8 cellular contexts compared by ENCODE assay signal in genomic region chr1:156498447-156499193, GRCh38. TPM values are rescaled to one million over a fixed set of nuclear protein-coding genes. Genes with fewer than 3 reads are reported as not detected.
DNase-seq lines count a peak whose midpoint lies in the region; ATAC-seq and TF ChIP-seq lines count a peak whose summit lies in the region.

No MANE protein-coding gene starts in this region.

- in situ Hi-C loops in GM13976 (cut with MboI; ENCODE audit: low sequenced_read_pairs, unreplicated experiment): no loop called here

- DNase-seq in activated CD4-positive, alpha-beta T cell treated with anti-CD3 and anti-CD28 coated beads, Interleukin-2, amount 10 ng/mL, durations not matched to agents 24 days and 14 days: no peak
- DNase-seq in activated CD4-positive, alpha-beta T cell treated with anti-CD3 and anti-CD28 coated beads for 48 hours: no peak
- no peak for DNase-seq in activated T-cell treated with anti-CD3 and anti-CD28 coated beads, Interleukin-2, amount 50 U/mL, for 72 hours
- peak; percentile 77 for DNase-seq in left cardiac atrium
- DNase-seq in sciatic nerve (ENCODE audit: low spot score): peak; percentile 80
- DNase-seq in GM13976 (ENCODE audit: low spot score): no peak
- no peak for DNase-seq in NCI-H2107 treated with DMSO at 0.1 percent for 48 hours (lab: John Stamatoyannopoulos, UW; ENCODE audit: unreplicated experiment)
- no peak for DNase-seq in GM10266 (ENCODE audit: extremely low spot score)

- no peaks in the 10 kb centered on the region for H3K27me3 Mint-ChIP-seq in activated CD4-positive, alpha-beta T cell treated with anti-CD3 and anti-CD28 coated beads, Interleukin-2, amount 10 ng/mL, durations not matched to agents 24 days and 14 days
- H3K27me3 Mint-ChIP-seq in activated T-cell treated with anti-CD3 and anti-CD28 coated beads, Interleukin-2, amount 50 U/mL, for 72 hours (ENCODE audit: low read depth): no peaks in the 10 kb centered on the region

- TF ChIP-seq CTCF in GM13976 (IDR thresholded peaks at IDR 0.05; ENCODE audit: borderline replicate concordance, control extremely low read depth, extremely low read depth, insufficient read depth, missing control alignments): no peak
- TF ChIP-seq CTCF in GM10266 (IDR thresholded peaks at IDR 0.05; ENCODE audit: control insufficient read depth, insufficient read depth, low read depth, missing control alignments): no peak

- intact Hi-C loops in activated CD4-positive, alpha-beta T cell treated with anti-CD3 and anti-CD28 coated beads, Interleukin-2, amount 10 ng/mL, durations not matched to agents 24 days and 14 days (cut with micrococcal nuclease): no loop called here
- intact Hi-C loops in left cardiac atrium (cut with DNase I): no loop called here
- intact Hi-C loops in sciatic nerve (cut with DNase I): loop anchor here (5.0 kb wide), 1 partner anchor 36 kb away; no protein-coding TSS in a partner anchor

- peak overlapping the region; percentile 91 for H3K4me3 Mint-ChIP-seq in activated CD4-positive, alpha-beta T cell treated with anti-CD3 and anti-CD28 coated beads, Interleukin-2, amount 10 ng/mL, durations not matched to agents 24 days and 14 days
- H3K4me3 Mint-ChIP-seq in activated T-cell treated with anti-CD3 and anti-CD28 coated beads, Interleukin-2, amount 50 U/mL, for 72 hours: peak overlapping the region; percentile 80 to 91

- H3K9me3 Mint-ChIP-seq in activated CD4-positive, alpha-beta T cell treated with anti-CD3 and anti-CD28 coated beads, Interleukin-2, amount 10 ng/mL, durations not matched to agents 24 days and 14 days: no peaks in the 10 kb centered on the region
- H3K9me3 Mint-ChIP-seq in activated T-cell treated with anti-CD3 and anti-CD28 coated beads, Interleukin-2, amount 50 U/mL, for 72 hours: no peaks in the 10 kb centered on the region

- H3K4me1 Mint-ChIP-seq in activated CD4-positive, alpha-beta T cell treated with anti-CD3 and anti-CD28 coated beads, Interleukin-2, amount 10 ng/mL, durations not matched to agents 24 days and 14 days: peaks cover 60% of the 10 kb centered on the region
- H3K4me1 Mint-ChIP-seq in activated T-cell treated with anti-CD3 and anti-CD28 coated beads, Interleukin-2, amount 50 U/mL, for 72 hours (ENCODE audit: low read depth): peaks cover 75% of the 10 kb centered on the region

- no peak for ATAC-seq in activated T-cell treated with anti-CD3 and anti-CD28 coated beads, Interleukin-2, amount 50 U/mL, for 72 hours (replicated peaks in 1 of 2)
- ATAC-seq in left cardiac atrium: peak in 1 of 2 donors; percentile 0
- ATAC-seq in sciatic nerve: no peak

- peak overlapping the region; percentile 29 for H3K27ac Mint-ChIP-seq in activated CD4-positive, alpha-beta T cell treated with anti-CD3 and anti-CD28 coated beads, Interleukin-2, amount 10 ng/mL, durations not matched to agents 24 days and 14 days
- H3K27ac Mint-ChIP-seq in activated T-cell treated with anti-CD3 and anti-CD28 coated beads, Interleukin-2, amount 50 U/mL, for 72 hours: no peak overlapping the region

- peaks cover 23% of the 10 kb centered on the region for H3K36me3 Mint-ChIP-seq in activated CD4-positive, alpha-beta T cell treated with anti-CD3 and anti-CD28 coated beads, Interleukin-2, amount 10 ng/mL, durations not matched to agents 24 days and 14 days (ENCODE audit: low read depth)
- H3K36me3 Mint-ChIP-seq in activated T-cell treated with anti-CD3 and anti-CD28 coated beads, Interleukin-2, amount 50 U/mL, for 72 hours (ENCODE audit: insufficient read depth in 2 of 2): peaks cover 8% of the 10 kb centered on the region in 2 donors

RNA-seq across cellular contexts. Expression of gene MEF2D, which starts 2.0 kb away (rescaled TPM):
- total RNA-seq in activated CD4-positive, alpha-beta T cell treated with anti-CD3 and anti-CD28 coated beads, Interleukin-2, amount 10 ng/mL, durations not matched to agents 24 days and 14 days: 29.7 and 29.8 TPM in 2 replicates
- total RNA-seq in activated T-cell treated with anti-CD3 and anti-CD28 coated beads, Interleukin-2, amount 50 U/mL, for 72 hours: 10 to 100 TPM; 73.3 to 86.8 TPM
- total RNA-seq in left cardiac atrium (10 to 100 TPM; 69.0 to 81.7 TPM), sciatic nerve (66.8 TPM)

Comparison
In these comparisons a context has a peak if more than half of its experiments do, and no peak if none do; other contexts are left out.
1. DNase-seq: peak in left cardiac atrium (single experiment) and sciatic nerve (single experiment); none in activated CD4-positive, alpha-beta T cell treated with anti-CD3 and anti-CD28 coated beads, Interleukin-2, amount 10 ng/mL, durations not matched to agents 24 days and 14 days (single experiment), activated CD4-positive, alpha-beta T cell treated with anti-CD3 and anti-CD28 coated beads for 48 hours (single experiment), activated T-cell treated with anti-CD3 and anti-CD28 coated beads, Interleukin-2, amount 50 U/mL, for 72 hours (0 of 2), GM13976 (single experiment), NCI-H2107 treated with DMSO at 0.1 percent for 48 hours (single experiment) and GM10266 (single experiment).